37 cellular contexts compared by ENCODE assay signal in the genomic region with DNA sequence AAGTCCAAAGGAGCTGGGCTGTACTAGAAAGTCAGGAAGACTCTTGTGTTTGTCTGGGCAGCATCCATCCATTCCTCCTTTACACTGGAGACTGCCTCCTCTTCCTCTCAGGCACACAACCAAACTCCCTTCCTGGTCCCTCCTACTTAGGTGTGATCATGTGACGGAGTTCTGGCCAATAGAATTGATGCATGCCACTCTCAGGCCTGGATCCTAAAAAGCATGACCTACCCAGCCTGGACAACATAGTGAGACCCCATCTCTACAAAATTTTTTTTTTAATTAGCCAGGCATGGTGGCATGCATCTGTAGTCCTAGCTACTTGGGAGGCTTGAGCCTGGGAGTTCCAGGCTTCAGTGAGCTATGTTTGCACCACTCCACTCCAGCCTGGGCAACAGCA. TPM values are rescaled to one million over a fixed set of nuclear protein-coding genes. Genes with fewer than 3 reads are reported as not detected.
"Had no signal": no experiment of that assay in that cellular context is flagged by ENCODE, and none has a peak within 500 bp of the region (broad histone marks: within the 10 kb centered on the region; RNA-seq: fewer than 3 reads in every experiment).

No MANE protein-coding gene starts in this region.

- H3K4me3 Mint-ChIP-seq: activated CD4-positive, alpha-beta memory T cell treated with anti-CD3 and anti-CD28 coated beads for 36 hours; activated CD4-positive, alpha-beta T cell treated with anti-CD3 and anti-CD28 coated beads for 36 hours; activated CD4-positive, alpha-beta T cell treated with anti-CD3 and anti-CD28 coated beads, Interleukin-2, amount 10 ng/mL, durations not matched to agents 24 days and 14 days; activated CD8-positive, alpha-beta memory T cell treated with anti-CD3 and anti-CD28 coated beads, Interleukin-2, amount 10 ng/mL, durations not matched to agents 7 days and 5 days; activated CD8-positive, alpha-beta T cell treated with anti-CD3 and anti-CD28 coated beads, Interleukin-2, amount 10 ng/mL, durations not matched to agents 7 days and 5 days; activated naive CD4-positive, alpha-beta T cell treated with anti-CD3 and anti-CD28 coated beads, Interleukin-2, amount 10 ng/mL, durations not matched to agents 7 days and 5 days; activated naive CD8-positive, alpha-beta T cell treated with anti-CD3 and anti-CD28 coated beads, Interleukin-2, amount 10 ng/mL, durations not matched to agents 7 days and 5 days; activated T-helper 1 cell treated with anti-CD3 and anti-CD28 coated beads, Interleukin-12 subunit alpha, Interleukin-12 subunit beta, Interleukin-2, Interleukin-4 antibody, amounts not matched to agents 30 ng/mL and 10 ng/mL and 1 ng/mL, durations not matched to agents 14 hours and 24 hours and 36 hours; brain; central memory CD8-positive, alpha-beta T cell; dendritic cell treated with granulocyte-macrophage colony-stimulating factor and Interleukin-4, amounts not matched to agents 40 ng/mL and 50 ng/mL, for 4 days; endodermal cell; T-helper 17 cell; T-helper 2 cell treated with Interferon-gamma antibody and Interleukin-4, amounts not matched to agents 5 μg/mL and 100 μg/mL, for 36 hours had no signal

- H3K36me3 ChIP-seq: ascending aorta, breast epithelium, esophagus muscularis mucosa, gastrocnemius medialis, heart left ventricle, WERI-Rb-1 had no signal

- H3K4me1 ChIP-seq: ascending aorta, breast epithelium, foreskin keratinocyte, gastrocnemius medialis had no signal

- DNase-seq: activated CD4-positive, alpha-beta memory T cell treated with anti-CD3 and anti-CD28 coated beads for 36 hours; activated CD4-positive, alpha-beta T cell treated with anti-CD3 and anti-CD28 coated beads for 36 hours; activated CD4-positive, alpha-beta T cell treated with anti-CD3 and anti-CD28 coated beads, Interleukin-2, amount 10 ng/mL, durations not matched to agents 24 days and 14 days; activated CD4-positive, CD25-positive, alpha-beta regulatory T cell; activated CD4-positive, CD25-positive, alpha-beta regulatory T cell treated with anti-CD3 and anti-CD28 coated beads, Interleukin-2, amount 50 U/mL, for 72 hours; activated CD8-positive, alpha-beta memory T cell treated with anti-CD3 and anti-CD28 coated beads, Interleukin-2, amount 10 ng/mL, durations not matched to agents 7 days and 5 days; activated CD8-positive, alpha-beta memory T cell treated with anti-CD3 and anti-CD28 coated beads, Interleukin-2, amount 50 U/mL, for 4 hours; activated CD8-positive, alpha-beta T cell treated with anti-CD3 and anti-CD28 coated beads, Interleukin-2, amount 10 ng/mL, durations not matched to agents 7 days and 5 days; activated effector memory CD4-positive, alpha-beta T cell treated with anti-CD3 and anti-CD28 coated beads, Interleukin-2, amount 50 U/mL, for 16 hours; activated naive CD4-positive, alpha-beta T cell; activated naive CD4-positive, alpha-beta T cell treated with anti-CD3 and anti-CD28 coated beads, Interleukin-2, amount 10 ng/mL, durations not matched to agents 7 days and 5 days; activated naive CD8-positive, alpha-beta T cell treated with anti-CD3 and anti-CD28 coated beads, Interleukin-2, amount 10 ng/mL, durations not matched to agents 7 days and 5 days; activated T-cell treated with anti-CD3 and anti-CD28 coated beads, Interleukin-2, amount 50 U/mL, for 1 hour; activated T-cell treated with anti-CD3 and anti-CD28 coated beads, Interleukin-2, amount 50 U/mL, for 48 hours; dorsolateral prefrontal cortex; effector memory CD4-positive, alpha-beta T cell; endodermal cell; foreskin keratinocyte; gastrocnemius medialis; glutamatergic neuron; heart left ventricle; T-helper 17 cell; T1000; WERI-Rb-1 had no signal

- H3K9me3 Mint-ChIP-seq: activated CD4-positive, alpha-beta memory T cell treated with anti-CD3 and anti-CD28 coated beads for 36 hours; activated CD4-positive, alpha-beta T cell treated with anti-CD3 and anti-CD28 coated beads, Interleukin-2, amount 10 ng/mL, durations not matched to agents 24 days and 14 days; activated naive CD4-positive, alpha-beta T cell treated with anti-CD3 and anti-CD28 coated beads, Interleukin-2, amount 10 ng/mL, durations not matched to agents 7 days and 5 days; activated naive CD4-positive, alpha-beta T cell treated with anti-CD3 and anti-CD28 coated beads, Interleukin-2, amount 50 U/mL, for 72 hours; activated naive CD8-positive, alpha-beta T cell treated with anti-CD3 and anti-CD28 coated beads, Interleukin-2, amount 10 ng/mL, durations not matched to agents 7 days and 5 days; activated T-helper 1 cell treated with anti-CD3 and anti-CD28 coated beads, Interleukin-12 subunit alpha, Interleukin-12 subunit beta, Interleukin-2, Interleukin-4 antibody, amounts not matched to agents 30 ng/mL and 10 ng/mL and 1 ng/mL, durations not matched to agents 14 hours and 24 hours and 36 hours; activated T-helper 2 cell treated with anti-CD3 and anti-CD28 coated beads, Interferon-gamma antibody, Interleukin-2, Interleukin-4, amounts not matched to agents 10 μg/mL and 5 μg/mL and 100 μg/mL, durations not matched to agents 14 hours and 24 hours and 36 hours; central memory CD8-positive, alpha-beta T cell; dendritic cell treated with granulocyte-macrophage colony-stimulating factor and Interleukin-4, amounts not matched to agents 40 ng/mL and 50 ng/mL, for 4 days; endodermal cell; T-helper 2 cell treated with Interferon-gamma antibody and Interleukin-4, amounts not matched to agents 5 μg/mL and 100 μg/mL, for 36 hours had no signal

- ATAC-seq: activated CD4-positive, alpha-beta T cell treated with anti-CD3 and anti-CD28 coated beads for 36 hours; activated CD8-positive, alpha-beta memory T cell treated with anti-CD3 and anti-CD28 coated beads, Interleukin-2, amount 10 ng/mL, durations not matched to agents 7 days and 5 days; activated CD8-positive, alpha-beta T cell treated with anti-CD3 and anti-CD28 coated beads, Interleukin-2, amount 10 ng/mL, durations not matched to agents 7 days and 5 days; activated naive CD4-positive, alpha-beta T cell treated with anti-CD3 and anti-CD28 coated beads, Interleukin-2, amount 50 U/mL, for 72 hours; foreskin keratinocyte; gastrocnemius medialis; heart left ventricle; T-helper 17 cell had no signal

- H3K27me3 ChIP-seq: ascending aorta, breast epithelium, heart left ventricle had no signal

- H3K4me3 ChIP-seq: ascending aorta, breast epithelium, coronary artery, dorsolateral prefrontal cortex, esophagus muscularis mucosa, gastrocnemius medialis, heart left ventricle had no signal

- H3K27ac Mint-ChIP-seq: activated CD4-positive, alpha-beta memory T cell treated with anti-CD3 and anti-CD28 coated beads for 36 hours; activated CD4-positive, alpha-beta T cell treated with anti-CD3 and anti-CD28 coated beads for 36 hours; activated CD4-positive, alpha-beta T cell treated with anti-CD3 and anti-CD28 coated beads, Interleukin-2, amount 10 ng/mL, durations not matched to agents 24 days and 14 days; activated CD8-positive, alpha-beta memory T cell treated with anti-CD3 and anti-CD28 coated beads, Interleukin-2, amount 10 ng/mL, durations not matched to agents 7 days and 5 days; activated CD8-positive, alpha-beta T cell treated with anti-CD3 and anti-CD28 coated beads, Interleukin-2, amount 10 ng/mL, durations not matched to agents 7 days and 5 days; activated naive CD4-positive, alpha-beta T cell treated with anti-CD3 and anti-CD28 coated beads, Interleukin-2, amount 10 ng/mL, durations not matched to agents 7 days and 5 days; activated naive CD4-positive, alpha-beta T cell treated with anti-CD3 and anti-CD28 coated beads, Interleukin-2, amount 50 U/mL, for 72 hours; activated naive CD8-positive, alpha-beta T cell treated with anti-CD3 and anti-CD28 coated beads, Interleukin-2, amount 10 ng/mL, durations not matched to agents 7 days and 5 days; activated T-helper 1 cell treated with anti-CD3 and anti-CD28 coated beads, Interleukin-12 subunit alpha, Interleukin-12 subunit beta, Interleukin-2, Interleukin-4 antibody, amounts not matched to agents 30 ng/mL and 10 ng/mL and 1 ng/mL, durations not matched to agents 14 hours and 24 hours and 36 hours; activated T-helper 2 cell treated with anti-CD3 and anti-CD28 coated beads, Interferon-gamma antibody, Interleukin-2, Interleukin-4, amounts not matched to agents 10 μg/mL and 5 μg/mL and 100 μg/mL, durations not matched to agents 14 hours and 24 hours and 36 hours; brain; dendritic cell treated with granulocyte-macrophage colony-stimulating factor and Interleukin-4, amounts not matched to agents 40 ng/mL and 50 ng/mL, for 4 days; endodermal cell; T-helper 17 cell; T-helper 2 cell treated with Interferon-gamma antibody and Interleukin-4, amounts not matched to agents 5 μg/mL and 100 μg/mL, for 36 hours had no signal

- H3K27ac ChIP-seq: ascending aorta, breast epithelium, coronary artery, dorsolateral prefrontal cortex, esophagus muscularis mucosa, foreskin keratinocyte, gastrocnemius medialis, heart left ventricle, WERI-Rb-1 had no signal

- H3K4me1 Mint-ChIP-seq: activated CD4-positive, alpha-beta T cell treated with anti-CD3 and anti-CD28 coated beads for 36 hours; activated CD4-positive, alpha-beta T cell treated with anti-CD3 and anti-CD28 coated beads, Interleukin-2, amount 10 ng/mL, durations not matched to agents 24 days and 14 days; activated CD8-positive, alpha-beta memory T cell treated with anti-CD3 and anti-CD28 coated beads, Interleukin-2, amount 10 ng/mL, durations not matched to agents 7 days and 5 days; activated naive CD4-positive, alpha-beta T cell treated with anti-CD3 and anti-CD28 coated beads, Interleukin-2, amount 10 ng/mL, durations not matched to agents 7 days and 5 days; activated naive CD8-positive, alpha-beta T cell treated with anti-CD3 and anti-CD28 coated beads, Interleukin-2, amount 10 ng/mL, durations not matched to agents 7 days and 5 days; brain; central memory CD8-positive, alpha-beta T cell; endodermal cell; T-helper 17 cell had no signal

- H3K36me3 Mint-ChIP-seq: activated CD4-positive, alpha-beta memory T cell treated with anti-CD3 and anti-CD28 coated beads for 36 hours; activated CD8-positive, alpha-beta memory T cell treated with anti-CD3 and anti-CD28 coated beads, Interleukin-2, amount 10 ng/mL, durations not matched to agents 7 days and 5 days; activated naive CD4-positive, alpha-beta T cell treated with anti-CD3 and anti-CD28 coated beads, Interleukin-2, amount 10 ng/mL, durations not matched to agents 7 days and 5 days; activated naive CD4-positive, alpha-beta T cell treated with anti-CD3 and anti-CD28 coated beads, Interleukin-2, amount 50 U/mL, for 72 hours; activated naive CD8-positive, alpha-beta T cell treated with anti-CD3 and anti-CD28 coated beads, Interleukin-2, amount 10 ng/mL, durations not matched to agents 7 days and 5 days; brain had no signal

- H3K9me3 ChIP-seq: ascending aorta, breast epithelium, esophagus muscularis mucosa, gastrocnemius medialis, heart left ventricle had no signal

RNA-seq across cellular contexts. Expression of gene FAM43B, which starts 8.6 kb away (rescaled TPM):
- total RNA-seq: activated CD4-positive, alpha-beta memory T cell treated with anti-CD3 and anti-CD28 coated beads for 36 hours; activated CD4-positive, alpha-beta T cell treated with anti-CD3 and anti-CD28 coated beads for 36 hours; activated CD4-positive, alpha-beta T cell treated with anti-CD3 and anti-CD28 coated beads, Interleukin-2, amount 10 ng/mL, durations not matched to agents 24 days and 14 days; activated CD8-positive, alpha-beta memory T cell treated with anti-CD3 and anti-CD28 coated beads for 36 hours; activated CD8-positive, alpha-beta memory T cell treated with anti-CD3 and anti-CD28 coated beads, Interleukin-2, amount 10 ng/mL, durations not matched to agents 7 days and 5 days; activated CD8-positive, alpha-beta T cell treated with anti-CD3 and anti-CD28 coated beads, Interleukin-2, amount 10 ng/mL, durations not matched to agents 7 days and 5 days; activated naive CD4-positive, alpha-beta T cell treated with anti-CD3 and anti-CD28 coated beads, Interleukin-2, amount 50 U/mL, for 72 hours; activated naive CD8-positive, alpha-beta T cell treated with anti-CD3 and anti-CD28 coated beads, Interleukin-2, amount 10 ng/mL, durations not matched to agents 7 days and 5 days; activated T-helper 1 cell treated with anti-CD3 and anti-CD28 coated beads, Interleukin-12 subunit alpha, Interleukin-12 subunit beta, Interleukin-2, Interleukin-4 antibody, amounts not matched to agents 30 ng/mL and 10 ng/mL and 1 ng/mL, durations not matched to agents 14 hours and 24 hours and 36 hours; activated T-helper 2 cell treated with anti-CD3 and anti-CD28 coated beads, Interferon-gamma antibody, Interleukin-2, Interleukin-4, amounts not matched to agents 10 μg/mL and 5 μg/mL and 100 μg/mL, durations not matched to agents 14 hours and 24 hours and 36 hours; foreskin keratinocyte; T-helper 17 cell had no signal

RNA-seq across cellular contexts. Expression of gene CDA, which starts 27.9 kb away (rescaled TPM):
- total RNA-seq: activated CD4-positive, alpha-beta memory T cell treated with anti-CD3 and anti-CD28 coated beads for 36 hours; activated CD4-positive, alpha-beta T cell treated with anti-CD3 and anti-CD28 coated beads for 36 hours; activated CD4-positive, alpha-beta T cell treated with anti-CD3 and anti-CD28 coated beads, Interleukin-2, amount 10 ng/mL, durations not matched to agents 24 days and 14 days; activated CD8-positive, alpha-beta memory T cell treated with anti-CD3 and anti-CD28 coated beads for 36 hours; activated CD8-positive, alpha-beta memory T cell treated with anti-CD3 and anti-CD28 coated beads, Interleukin-2, amount 10 ng/mL, durations not matched to agents 7 days and 5 days; activated CD8-positive, alpha-beta T cell treated with anti-CD3 and anti-CD28 coated beads, Interleukin-2, amount 10 ng/mL, durations not matched to agents 7 days and 5 days; activated naive CD4-positive, alpha-beta T cell treated with anti-CD3 and anti-CD28 coated beads, Interleukin-2, amount 50 U/mL, for 72 hours; activated naive CD8-positive, alpha-beta T cell treated with anti-CD3 and anti-CD28 coated beads, Interleukin-2, amount 10 ng/mL, durations not matched to agents 7 days and 5 days; activated T-helper 1 cell treated with anti-CD3 and anti-CD28 coated beads, Interleukin-12 subunit alpha, Interleukin-12 subunit beta, Interleukin-2, Interleukin-4 antibody, amounts not matched to agents 30 ng/mL and 10 ng/mL and 1 ng/mL, durations not matched to agents 14 hours and 24 hours and 36 hours; activated T-helper 2 cell treated with anti-CD3 and anti-CD28 coated beads, Interferon-gamma antibody, Interleukin-2, Interleukin-4, amounts not matched to agents 10 μg/mL and 5 μg/mL and 100 μg/mL, durations not matched to agents 14 hours and 24 hours and 36 hours; cerebellum had no signal
